18 cellular contexts compared by ENCODE assay signal in the genomic region with DNA sequence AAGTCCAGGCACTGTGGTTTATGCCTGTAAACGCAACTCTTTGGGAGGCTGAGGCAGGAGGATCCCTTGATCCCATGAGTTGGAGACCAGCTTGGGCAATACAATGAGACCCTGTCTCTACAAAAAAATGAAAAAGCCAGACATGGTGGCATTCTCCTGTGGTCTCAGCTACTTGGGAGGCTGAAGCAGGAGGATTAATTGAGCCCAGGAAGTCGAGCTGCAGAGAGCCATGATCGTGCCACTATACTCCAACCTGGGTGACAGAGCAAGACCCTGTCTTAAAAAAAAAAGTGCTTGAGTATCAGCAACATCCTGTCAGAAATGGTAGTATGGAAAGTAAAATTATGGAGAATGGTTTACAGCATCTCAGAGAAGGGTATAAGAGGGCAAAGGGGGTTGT. TPM values are rescaled to one million over a fixed set of nuclear protein-coding genes. Genes with fewer than 3 reads are reported as not detected.
DNase-seq lines count a peak whose midpoint lies in the region; ATAC-seq, FAIRE-seq and TF ChIP-seq lines count a peak whose summit lies in the region.
"Had no signal": no experiment of that assay in that cellular context is flagged by ENCODE, and none has a peak within 500 bp of the region (broad histone marks: within the 10 kb centered on the region; RNA-seq: fewer than 3 reads in every experiment).

No MANE protein-coding gene starts in this region.

- H3K79me2 ChIP-seq in OCI-LY7 (ENCODE audit: insufficient read depth, low read depth, low read length) (peaks cover 96% of the 10 kb centered on the region), GM12878 (ENCODE audit: control insufficient read depth, insufficient read depth, low read length) (peaks cover 89% of the 10 kb centered on the region)

- no peak for ATAC-seq in activated T-cell treated with anti-CD3 and anti-CD28 coated beads, Interleukin-2, amount 50 U/mL, for 72 hours (replicated peaks in 1 of 2)
- no peak for ATAC-seq in GM12878
- no peak for ATAC-seq in stimulated activated naive B cell treated with anti-CD40 and anti-IgM and Interleukin-4, amounts not matched to agents 10 μg/mL and 1 μg/mL and 100 μg/mL, for 72 hours (replicated peaks)
- ATAC-seq: activated CD4-positive, CD25-positive, alpha-beta regulatory T cell treated with anti-CD3 and anti-CD28 coated beads, Interleukin-2, amount 50 U/mL, for 24 hours; HepG2; sciatic nerve had no signal

- CTCF ChIA-PET in OCI-LY7 (lab: Charles Lee; ENCODE audit: unreplicated experiment) = interaction anchor here (0.6 kb wide), 1 partner anchor 31 kb away, joined by 3 read pairs; no protein-coding TSS in a partner anchor
- CTCF ChIA-PET in GM12878 (lab: Yijun Ruan, JAX) = interaction anchor here (0.6 to 1.2 kb wide), 4 partner anchors 9 to 106 kb away, joined by 3 read pairs; no protein-coding TSS in a partner anchor

- peaks cover 5 to 7% of the 10 kb centered on the region in 2 donors for H3K9me3 Mint-ChIP-seq in activated T-cell treated with anti-CD3 and anti-CD28 coated beads, Interleukin-2, amount 50 U/mL, for 72 hours
- H3K9me3 Mint-ChIP-seq in stimulated activated naive B cell treated with anti-CD40 and anti-IgM and Interleukin-4, amounts not matched to agents 10 μg/mL and 1 μg/mL and 100 μg/mL, for 72 hours = peaks cover 5 to 6% of the 10 kb centered on the region in 2 donors

- TF ChIP-seq RAD21 in GM12878 (IDR thresholded peaks at IDR 0.05; ENCODE audit: insufficient read depth, low read depth, low read length) = no peak

- BruUV-seq in OCI-LY7 (replicated peaks; lab: Mats Ljungman, UMichigan) = no TSS peak
- BruUV-seq in GM12878 (replicated peaks; lab: Mats Ljungman, UMichigan) = no TSS peak

- no peak for TF ChIP-seq EP300 in GM12878 (IDR thresholded peaks at IDR 0.05; ENCODE audit: borderline replicate concordance in 1 of 2, control insufficient read depth in 1 of 2, low read depth in 2 of 2, low read length in 2 of 2)

- H3K9me3 ChIP-seq in OCI-LY7 (ENCODE audit: low read length) (peaks cover 23% of the 10 kb centered on the region), GM12878 (replicated peaks; ENCODE audit: control insufficient read depth, insufficient read depth, low read length) (peaks cover 14% of the 10 kb centered on the region), prostate gland (no peaks in the 10 kb centered on the region)
- H3K9me3 ChIP-seq: Caco-2, MG63 had no signal

- POLR2A ChIA-PET in OCI-LY7 (lab: Charles Lee) = interaction anchor here (0.9 to 1.5 kb wide), 2 partner anchors 11 to 19 kb away, joined by 3 to 7 read pairs; no protein-coding TSS in a partner anchor
- POLR2A ChIA-PET in GM12878 (lab: Charles Lee) = interaction anchor here (2.0 kb wide), 1 partner anchor 14 kb away, joined by 6 read pairs; no protein-coding TSS in a partner anchor

- H3K4me3 Mint-ChIP-seq in activated T-cell treated with anti-CD3 and anti-CD28 coated beads, Interleukin-2, amount 50 U/mL, for 72 hours = peak overlapping the region; percentile 79 to 85
- no peak overlapping the region for H3K4me3 Mint-ChIP-seq in stimulated activated naive B cell treated with anti-CD40 and anti-IgM and Interleukin-4, amounts not matched to agents 10 μg/mL and 1 μg/mL and 100 μg/mL, for 72 hours

- no peaks in the 10 kb centered on the region for H3K27me3 ChIP-seq in GM12878 (replicated peaks in 1 of 2; ENCODE audit: control insufficient read depth in 2 of 2, insufficient read depth in 2 of 2, low read length in 1 of 2)
- no peaks in the 10 kb centered on the region for H3K27me3 ChIP-seq in prostate gland (replicated peaks; ENCODE audit: insufficient read depth)
- H3K27me3 ChIP-seq: MG63 had no signal

- peaks cover 94% of the 10 kb centered on the region for H3K4me1 ChIP-seq in OCI-LY7 (ENCODE audit: insufficient read depth, low read length, poor library complexity, severe bottlenecking)
- peaks cover 28% of the 10 kb centered on the region for H3K4me1 ChIP-seq in GM12878 (ENCODE audit: control insufficient read depth, insufficient read depth, low read length)
- no peaks in the 10 kb centered on the region for H3K4me1 ChIP-seq in prostate gland (replicated peaks)
- H3K4me1 ChIP-seq: Caco-2 had no signal

- peak overlapping the region; percentile 95 for H3K27ac ChIP-seq in OCI-LY7 (ENCODE audit: low read depth, low read length, poor library complexity, severe bottlenecking)
- peak overlapping the region; percentile 84 for H3K27ac ChIP-seq in GM12878 (ENCODE audit: control insufficient read depth, insufficient read depth)
- no peak overlapping the region for H3K27ac ChIP-seq in prostate gland

- H3K4me3 ChIP-seq in OCI-LY7 (ENCODE audit: low read depth, low read length, poor library complexity, severe bottlenecking) = peak overlapping the region; percentile 61
- no peak overlapping the region; the same call in 1 of the 2 replicates for H3K4me3 ChIP-seq in GM12878
- no peak overlapping the region for H3K4me3 ChIP-seq in prostate gland
- H3K4me3 ChIP-seq: MG63 had no signal

- H3K9me2 ChIP-seq in OCI-LY7 (ENCODE audit: insufficient read depth, low read length) = no peaks in the 10 kb centered on the region

- RAD21 ChIA-PET in GM12878 (lab: Charles Lee; ENCODE audit: unreplicated experiment) = interaction anchor here (0.7 to 2.6 kb wide), 4 partner anchors 10 to 114 kb away, joined by 3 to 15 read pairs (median 5); a partner anchor contains a TSS

- in situ Hi-C loops in GM12878 (cut with MboI) = loop anchor here (25.0 kb wide), 1 partner anchor 1537 kb away; no protein-coding TSS in a partner anchor

- DNase-seq in activated T-cell treated with anti-CD3 and anti-CD28 coated beads, Interleukin-2, amount 50 U/mL, for 72 hours = no peak
- DNase-seq in activated T-cell treated with anti-CD3 and anti-CD28 coated beads for 4 hours (no peak), OCI-LY7 (ENCODE audit: low spot score) (peak; percentile 55), GM12878 (ENCODE audit: low read depth, low spot score) (no peak), GM10266 (ENCODE audit: extremely low spot score) (no peak), prostate gland (ENCODE audit: low spot score) (no peak)
- DNase-seq in stimulated activated naive B cell treated with anti-CD40 and anti-IgM and Interleukin-4, amounts not matched to agents 10 μg/mL and 1 μg/mL and 100 μg/mL, for 72 hours = no peak
- DNase-seq in stimulated activated CD4-positive, alpha-beta T cell treated with anti-CD3 and anti-CD28 coated beads, Interleukin-4, amount 100 ng/mL, for 1 hour = no peak
- DNase-seq: Caco-2, MG63, midbrain, NCI-H187 treated with DMSO at 0.1 percent for 48 hours, NCI-H446, Right ventricle myocardium superior, T-helper 9 cell had no signal

- no peaks in the 10 kb centered on the region for H3K27me3 Mint-ChIP-seq in activated T-cell treated with anti-CD3 and anti-CD28 coated beads, Interleukin-2, amount 50 U/mL, for 72 hours (ENCODE audit: low read depth)
- no peaks in the 10 kb centered on the region for H3K27me3 Mint-ChIP-seq in stimulated activated naive B cell treated with anti-CD40 and anti-IgM and Interleukin-4, amounts not matched to agents 10 μg/mL and 1 μg/mL and 100 μg/mL, for 72 hours

- H3K36me3 Mint-ChIP-seq in activated T-cell treated with anti-CD3 and anti-CD28 coated beads, Interleukin-2, amount 50 U/mL, for 72 hours (ENCODE audit: insufficient read depth in 2 of 2) = peaks cover 9 to 24% of the 10 kb centered on the region in 2 donors
- H3K36me3 Mint-ChIP-seq in stimulated activated naive B cell treated with anti-CD40 and anti-IgM and Interleukin-4, amounts not matched to agents 10 μg/mL and 1 μg/mL and 100 μg/mL, for 72 hours = peaks cover 41 to 67% of the 10 kb centered on the region in 2 donors

- no peak for TF ChIP-seq POLR2A in GM12878 (IDR thresholded peaks at IDR 0.05; ENCODE audit: low read depth, low read length)
- TF ChIP-seq POLR2A in prostate gland (IDR thresholded peaks at IDR 0.05) = no peak

- intact Hi-C loops in OCI-LY7 (cut with micrococcal nuclease; ENCODE audit: unreplicated experiment) = loop anchor here (1.0 kb wide), 2 partner anchors 8 to 10 kb away; no protein-coding TSS in a partner anchor
- intact Hi-C loops in GM12878 (cut with micrococcal nuclease; ENCODE audit: unreplicated experiment) = loop anchor here (2.0 to 5.0 kb wide), 3 partner anchors 37 to 93 kb away; no protein-coding TSS in a partner anchor
- intact Hi-C loops in prostate gland (cut with DNase I) = no loop called here

- H3K4me1 Mint-ChIP-seq in activated T-cell treated with anti-CD3 and anti-CD28 coated beads, Interleukin-2, amount 50 U/mL, for 72 hours (ENCODE audit: low read depth) = peaks cover 81% of the 10 kb centered on the region
- peaks cover 39 to 88% of the 10 kb centered on the region in 2 donors for H3K4me1 Mint-ChIP-seq in stimulated activated naive B cell treated with anti-CD40 and anti-IgM and Interleukin-4, amounts not matched to agents 10 μg/mL and 1 μg/mL and 100 μg/mL, for 72 hours

- H3K27ac Mint-ChIP-seq in activated T-cell treated with anti-CD3 and anti-CD28 coated beads, Interleukin-2, amount 50 U/mL, for 72 hours = peak overlapping the region; percentile 95
- H3K27ac Mint-ChIP-seq in stimulated activated naive B cell treated with anti-CD40 and anti-IgM and Interleukin-4, amounts not matched to agents 10 μg/mL and 1 μg/mL and 100 μg/mL, for 72 hours = peak overlapping the region; percentile 0

- H4K20me1 ChIP-seq in OCI-LY7 (ENCODE audit: insufficient read depth, low read length) (no peaks in the 10 kb centered on the region), GM12878 (ENCODE audit: control insufficient read depth, insufficient read depth) (no peaks in the 10 kb centered on the region)

- H3K4me2 ChIP-seq in OCI-LY7 (ENCODE audit: low read length) = peak overlapping the region; percentile 74
- peak overlapping the region; percentile 96 for H3K4me2 ChIP-seq in GM12878 (ENCODE audit: control insufficient read depth, insufficient read depth)

- SMC1A ChIA-PET in GM12878 (lab: Charles Lee; ENCODE audit: uncharacterized antibody, unreplicated experiment) = interaction anchor here (0.9 to 5.1 kb wide), 6 partner anchors 13 to 37 kb away, joined by 3 to 31 read pairs (median 6); a partner anchor contains a TSS

- peaks cover 70% of the 10 kb centered on the region for H3K36me3 ChIP-seq in OCI-LY7 (ENCODE audit: insufficient read depth, low read length)
- H3K36me3 ChIP-seq in GM12878 (ENCODE audit: control insufficient read depth in 2 of 2, insufficient read depth in 2 of 2, low read length in 1 of 2) = peaks cover 0 to 15% of the 10 kb centered on the region in 2 experiments; a peak in 2 of 4 replicates
- no peaks in the 10 kb centered on the region for H3K36me3 ChIP-seq in prostate gland
- H3K36me3 ChIP-seq: MG63 had no signal

- TF ChIP-seq CTCF in OCI-LY7 (conservative IDR thresholded peaks at IDR 0.05; ENCODE audit: low read length) (no peak), GM12878 (IDR thresholded peaks at IDR 0.05 in 2 of 3, conservative IDR thresholded peaks at IDR 0.05 in 1 of 3; ENCODE audit: control insufficient read depth in 2 of 3, extremely low read depth in 1 of 3, insufficient read depth in 1 of 3, low read depth in 3 of 3, low read length in 3 of 3) (no peak), GM10266 (IDR thresholded peaks at IDR 0.05; ENCODE audit: control insufficient read depth, insufficient read depth, low read depth, missing control alignments) (no peak), prostate gland (IDR thresholded peaks at IDR 0.05) (no peak)

- no peak overlapping the region for H3K9ac ChIP-seq in GM12878 (ENCODE audit: control insufficient read depth, insufficient read depth, low read length)

- H2AFZ ChIP-seq in OCI-LY7 (ENCODE audit: low read length) (no peak overlapping the region), GM12878 (ENCODE audit: control insufficient read depth, low read depth, low read length) (no peak overlapping the region)

- no peak for FAIRE-seq in GM12878 (lab: Jason Lieb, UNC)
- FAIRE-seq: HepG2 had no signal

- 66% methylated on average over 3 of the region's 3 CpGs for WGBS in GM12878 (ENCODE audit: insufficient coverage, insufficient replicate concordance, low lambda C conversion rate, missing lambda C conversion rate)
- WGBS in prostate gland = 78% methylated on average over 3 of the region's 3 CpGs

RNA-seq across cellular contexts. Expression of a gene that starts 11.6 kb away (rescaled TPM):
- 10 to 100 TPM; 44.1 to 49.7 TPM for total RNA-seq in activated T-cell treated with anti-CD3 and anti-CD28 coated beads, Interleukin-2, amount 50 U/mL, for 72 hours
- total RNA-seq in OCI-LY7 (2014; rRNA removed; shearing (Covaris generic)) = 58.1 and 65.8 TPM in 2 replicates
- total RNA-seq in OCI-LY7 (2022) = 167 and 196 TPM in 2 replicates
- total RNA-seq in GM12878 (2013; cell fraction: nucleolus; rRNA removed) = 95.1 and 97.5 TPM in 2 replicates
- total RNA-seq in GM12878 (2014; rRNA removed) = 14.7 and 14.8 TPM in 2 replicates
- total RNA-seq in GM12878 (2014; rRNA removed; fragmentation: Illumina TruSeq; extraction: Trizol) = 18.2 and 20.0 TPM in 2 replicates
- 67.0 and 67.4 TPM in 2 replicates for total RNA-seq in GM12878 (2021)
- 26.8 TPM for polyA plus RNA-seq in GM12878 (2011; ENCODE audit: low read depth)
- polyA plus RNA-seq in GM12878 (2011; rRNA removed) = 10.6 and 12.5 TPM in 2 replicates
- 9.7 and 14.3 TPM in 2 replicates for polyA plus RNA-seq in GM12878 (2011; cell fraction: cytosol; rRNA removed)
- polyA plus RNA-seq in GM12878 (2011; cell fraction: nucleus; rRNA removed) = 20.7 and 24.7 TPM in 2 replicates
- 62.2 and 64.8 TPM in 2 replicates for polyA plus RNA-seq in GM12878 (2012)
- 66.0 and 74.0 TPM in 2 replicates for polyA plus RNA-seq in GM12878 (2014; fragmentation: Illumina TruSeq; extraction: Trizol)
- polyA plus RNA-seq in GM12878 (2014; fragmentation: Nextera tagmentation; extraction: Ambion mirVana) = 10 to 100 TPM in 1 of 2 experiments, 1 to 10 TPM in 1; 7.3 to 11.4 TPM
- 21.5 and 28.1 TPM in 2 replicates for polyA plus RNA-seq in GM12878 (2014; rRNA removed)
- polyA plus RNA-seq in GM12878 (2016; fragmentation: Nextera tagmentation; extraction: Ambion mirVana) = 10 to 100 TPM; 23.7 to 30.2 TPM
- polyA minus RNA-seq in GM12878 (2011; rRNA and poly(A)+ RNA removed) = 18.3 and 29.0 TPM in 2 replicates
- polyA minus RNA-seq in GM12878 (2011; cell fraction: cytosol; rRNA and poly(A)+ RNA removed) = 13.4 and 15.7 TPM in 2 replicates
- 30.6 and 41.9 TPM in 2 replicates for polyA minus RNA-seq in GM12878 (2011; cell fraction: nucleus; rRNA and poly(A)+ RNA removed)
- 1 to 10 TPM; 1.3 to 3.1 TPM for total RNA-seq in prostate gland
- total RNA-seq: HepG2 had no signal

Comparison
In these comparisons a context has a peak if more than half of its experiments do, and no peak if none do; other contexts are left out.
1. H3K4me3 Mint-ChIP-seq: peak in activated T-cell treated with anti-CD3 and anti-CD28 coated beads, Interleukin-2, amount 50 U/mL, for 72 hours (2 of 2); none in stimulated activated naive B cell treated with anti-CD40 and anti-IgM and Interleukin-4, amounts not matched to agents 10 μg/mL and 1 μg/mL and 100 μg/mL, for 72 hours (0 of 2).
2. H3K27ac ChIP-seq: peak in OCI-LY7 (single experiment) and GM12878 (single experiment); none in prostate gland (0 of 2).